Comparison of ENCODE assay signal across 19 cellular contexts in the genomic region with DNA sequence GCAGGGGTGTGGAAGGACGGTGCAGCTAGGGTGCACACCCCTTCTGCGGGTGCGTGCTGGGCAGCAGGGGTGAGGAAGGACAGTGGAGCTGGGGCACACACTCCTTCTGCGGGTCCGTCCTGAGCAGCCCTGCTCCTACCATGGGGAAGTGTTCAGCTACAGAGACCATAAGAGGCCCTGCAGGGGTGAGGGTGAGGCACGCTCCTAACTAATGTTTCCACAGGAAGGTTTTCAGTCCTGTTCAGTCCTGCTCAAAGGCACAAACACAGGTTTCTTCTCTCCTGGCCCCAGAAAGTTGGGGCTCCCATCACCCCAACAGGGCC. TPM values are rescaled to one million over a fixed set of nuclear protein-coding genes. Genes with fewer than 3 reads are reported as not detected.
DNase-seq lines count a peak whose midpoint lies in the region; FAIRE-seq and TF ChIP-seq lines count a peak whose summit lies in the region.
"Had no signal": no experiment of that assay in that cellular context is flagged by ENCODE, and none has a peak within 500 bp of the region (broad histone marks: within the 10 kb centered on the region; RNA-seq: fewer than 3 reads in every experiment).

No MANE protein-coding gene starts in this region.

- DNase-seq in SKM-1 (lab: John Stamatoyannopoulos, UW; ENCODE audit: unreplicated experiment) (peak; percentile 66), keratinocyte (ENCODE audit: low read depth, low spot score) (no peak), Calu3 (no peak), SHP77 (lab: John Stamatoyannopoulos, UW) (no peak), cortex of kidney (lab: John Stamatoyannopoulos, UW) (no peak), NCI-H446 (lab: John Stamatoyannopoulos, UW) (no peak)
- DNase-seq: activated naive CD8-positive, alpha-beta T cell treated with anti-CD3 and anti-CD28 coated beads for 36 hours; midbrain; NCI-H1048; NCI-H774; occipital lobe; stimulated activated CD4-positive, alpha-beta T cell treated with anti-CD3 and anti-CD28 coated beads, Interleukin-2, amount 100 ng/mL, for 24 hours had no signal

- H3K79me2 ChIP-seq in keratinocyte (ENCODE audit: control insufficient read depth, insufficient read depth, low read length) = peaks cover 16% of the 10 kb centered on the region
- H3K79me2 ChIP-seq: hepatocyte had no signal

- H3K9me1 ChIP-seq in keratinocyte (ENCODE audit: control insufficient read depth, extremely low read depth, insufficient read depth, low read length) = no peaks in the 10 kb centered on the region

- dilution Hi-C loops in keratinocyte (cut with MboI; ENCODE audit: extremely low pct_ligation_motif_present, low sequenced_read_pairs) = no loop called here

- no peak overlapping the region for H2AFZ ChIP-seq in keratinocyte (ENCODE audit: control insufficient read depth, low read length)
- H2AFZ ChIP-seq: hepatocyte had no signal

- H3K4me1 Mint-ChIP-seq in IgD-negative memory B cell = peaks cover 17 to 22% (median 22%) of the 10 kb centered on the region in 3 donors
- H3K4me1 Mint-ChIP-seq in Calu3 (ENCODE audit: low read depth, unreplicated experiment) = peaks cover 10% of the 10 kb centered on the region
- H3K4me1 Mint-ChIP-seq: brain had no signal

- H3K4me1 ChIP-seq in BLaER1 = peaks cover 50% of the 10 kb centered on the region
- H3K4me1 ChIP-seq in keratinocyte (ENCODE audit: control insufficient read depth, extremely low read depth, insufficient read depth, low read length) = peaks cover 31% of the 10 kb centered on the region

- H3K36me3 ChIP-seq in BLaER1 (peaks cover 70% of the 10 kb centered on the region), keratinocyte (ENCODE audit: control insufficient read depth in 2 of 2, extremely low read depth in 1 of 2, insufficient read depth in 2 of 2, low read length in 2 of 2) (peaks cover 19 to 34% of the 10 kb centered on the region in 2 experiments)

- H3K4me3 Mint-ChIP-seq in IgD-negative memory B cell (peak overlapping the region in 3 of 4 donors; percentile 45 to 91 (median 65)), Calu3 (ENCODE audit: low read depth, unreplicated experiment) (no peak overlapping the region)
- H3K4me3 Mint-ChIP-seq: activated naive CD8-positive, alpha-beta T cell treated with anti-CD3 and anti-CD28 coated beads for 36 hours; brain had no signal

- peaks cover 25% of the 10 kb centered on the region for H3K27me3 ChIP-seq in BLaER1
- no peaks in the 10 kb centered on the region for H3K27me3 ChIP-seq in keratinocyte (ENCODE audit: control insufficient read depth, extremely low read depth, insufficient read depth, low read length)

- peak overlapping the region in 2 of 3 donors; percentile 98 for H3K27ac Mint-ChIP-seq in IgD-negative memory B cell
- no peak overlapping the region for H3K27ac Mint-ChIP-seq in Calu3 (ENCODE audit: unreplicated experiment)
- H3K27ac Mint-ChIP-seq: activated naive CD8-positive, alpha-beta T cell treated with anti-CD3 and anti-CD28 coated beads for 36 hours; brain had no signal

- FAIRE-seq in keratinocyte (lab: Jason Lieb, UNC) = no peak

- peaks cover 2% of the 10 kb centered on the region for H3K27me3 Mint-ChIP-seq in IgD-negative memory B cell
- no peaks in the 10 kb centered on the region for H3K27me3 Mint-ChIP-seq in Calu3 (ENCODE audit: unreplicated experiment)
- H3K27me3 Mint-ChIP-seq: activated naive CD8-positive, alpha-beta T cell treated with anti-CD3 and anti-CD28 coated beads for 36 hours had no signal

- H3K9ac ChIP-seq in BLaER1 (no peak overlapping the region), keratinocyte (ENCODE audit: control insufficient read depth, extremely low read depth, insufficient read depth, low read length) (no peak overlapping the region)

- no peak overlapping the region for H3K4me3 ChIP-seq in BLaER1
- no peak overlapping the region for H3K4me3 ChIP-seq in keratinocyte (ENCODE audit: control insufficient read depth in 2 of 3, extremely low read depth in 1 of 3, insufficient read depth in 2 of 3, low read depth in 1 of 3, low read length in 3 of 3)
- H3K4me3 ChIP-seq: hepatocyte had no signal

- H3K9me3 ChIP-seq in BLaER1 (no peaks in the 10 kb centered on the region), keratinocyte (ENCODE audit: control insufficient read depth, low read depth, low read length) (no peaks in the 10 kb centered on the region)

- peaks cover 75% of the 10 kb centered on the region for H4K20me1 ChIP-seq in BLaER1
- H4K20me1 ChIP-seq in keratinocyte (ENCODE audit: control insufficient read depth, extremely low read depth, insufficient read depth, low read length) = no peaks in the 10 kb centered on the region

- H3K27ac ChIP-seq in BLaER1 (no peak overlapping the region), keratinocyte (ENCODE audit: control insufficient read depth, insufficient read depth, low read length) (peak overlapping the region; percentile 82)

- no TSS peak for BruUV-seq in Calu3 (replicated peaks; lab: Mats Ljungman, UMichigan)

- CTCF ChIA-PET in Calu3 (lab: Charles Lee) = no interaction called here

- H3K4me2 ChIP-seq in BLaER1 (0 out of 2 replicates have a peak overlapping the region, but pooled peaks have one; percentile 96), keratinocyte (ENCODE audit: control insufficient read depth, extremely low read depth, insufficient read depth, low read depth, low read length) (no peak overlapping the region)
- H3K4me2 ChIP-seq: hepatocyte had no signal

- intact Hi-C loops in Calu3 (cut with micrococcal nuclease; ENCODE audit: unreplicated experiment) = no loop called here

- H3K36me3 Mint-ChIP-seq in IgD-negative memory B cell (no peaks in the 10 kb centered on the region), Calu3 (ENCODE audit: insufficient read depth, unreplicated experiment) (peaks cover 33% of the 10 kb centered on the region)

- no peaks in the 10 kb centered on the region for H3K9me3 Mint-ChIP-seq in IgD-negative memory B cell
- H3K9me3 Mint-ChIP-seq in Calu3 (ENCODE audit: low read depth, unreplicated experiment) = no peaks in the 10 kb centered on the region
- H3K9me3 Mint-ChIP-seq: activated naive CD8-positive, alpha-beta T cell treated with anti-CD3 and anti-CD28 coated beads for 36 hours; brain had no signal

- TF ChIP-seq CTCF in keratinocyte (optimal IDR thresholded peaks at IDR 0.05 in 1 of 3, IDR thresholded peaks at IDR 0.05 in 1 of 3, conservative IDR thresholded peaks at IDR 0.05 in 1 of 3; ENCODE audit: extremely low read depth in 1 of 3, insufficient read depth in 2 of 3, low read length in 3 of 3) = no peak
- TF ChIP-seq CTCF in Calu3 (IDR thresholded peaks at IDR 0.05; ENCODE audit: unreplicated experiment) = no peak

RNA-seq across cellular contexts. Expression of a gene that starts 3.3 kb away (rescaled TPM):
- polyA plus RNA-seq in IgD-negative memory B cell (70.9 TPM), keratinocyte (24.9 to 55.4 TPM (median 42.0 TPM) in 3 replicates)
- polyA plus RNA-seq in keratinocyte (2011; ENCODE audit: low read depth) = 7.8 TPM
- polyA plus RNA-seq in keratinocyte (2011; cell fraction: cytosol; rRNA removed) = 11.9 and 24.8 TPM in 2 replicates
- 109 and 146 TPM in 2 replicates for polyA plus RNA-seq in keratinocyte (2011; cell fraction: nucleus; rRNA removed)
- 16.9 and 79.9 TPM in 2 replicates for polyA plus RNA-seq in keratinocyte (2012; ENCODE audit: low replicate concordance)
- polyA minus RNA-seq in keratinocyte = 29.4 to 137 TPM (median 55.5 TPM) in 3 replicates
- polyA minus RNA-seq in keratinocyte (2011; cell fraction: cytosol; rRNA and poly(A)+ RNA removed) = 57.0 TPM
- 109 and 137 TPM in 2 replicates for polyA minus RNA-seq in keratinocyte (2011; cell fraction: nucleus; rRNA and poly(A)+ RNA removed)
- 40.4 and 54.4 TPM in 2 replicates for total RNA-seq in Calu3 (2022)

RNA-seq across cellular contexts. Expression of a gene that starts 28.8 kb away (rescaled TPM):
- polyA plus RNA-seq in IgD-negative memory B cell (32.1 TPM), keratinocyte (38.0 to 55.8 TPM (median 48.2 TPM) in 3 replicates)
- polyA plus RNA-seq in keratinocyte (2011; ENCODE audit: low read depth) = 18.0 TPM
- polyA plus RNA-seq in keratinocyte (2011; cell fraction: cytosol; rRNA removed) = 40.3 and 41.4 TPM in 2 replicates
- 58.3 and 61.5 TPM in 2 replicates for polyA plus RNA-seq in keratinocyte (2011; cell fraction: nucleus; rRNA removed)
- polyA plus RNA-seq in keratinocyte (2012; ENCODE audit: low replicate concordance) = 33.3 and 56.3 TPM in 2 replicates
- 55.2 to 61.1 TPM (median 59.1 TPM) in 3 replicates for polyA minus RNA-seq in keratinocyte
- 64.1 TPM for polyA minus RNA-seq in keratinocyte (2011; cell fraction: cytosol; rRNA and poly(A)+ RNA removed)
- polyA minus RNA-seq in keratinocyte (2011; cell fraction: nucleus; rRNA and poly(A)+ RNA removed) = 35.8 and 45.1 TPM in 2 replicates
- total RNA-seq in Calu3 (2022) = 41.0 and 47.2 TPM in 2 replicates

RNA-seq across cellular contexts. Expression of a gene that starts 28.8 kb away (rescaled TPM):
- polyA plus RNA-seq in IgD-negative memory B cell = 107 TPM
- polyA plus RNA-seq in keratinocyte = 15.3 to 22.0 TPM (median 20.2 TPM) in 3 replicates
- polyA plus RNA-seq in keratinocyte (2011; ENCODE audit: low read depth) = 13.8 TPM
- 11.8 and 12.5 TPM in 2 replicates for polyA plus RNA-seq in keratinocyte (2011; cell fraction: cytosol; rRNA removed)
- 7.4 and 8.4 TPM in 2 replicates for polyA plus RNA-seq in keratinocyte (2011; cell fraction: nucleus; rRNA removed)
- polyA plus RNA-seq in keratinocyte (2012; ENCODE audit: low replicate concordance) = 8.7 and 29.5 TPM in 2 replicates
- 11.4 to 25.4 TPM (median 11.7 TPM) in 3 replicates for polyA minus RNA-seq in keratinocyte
- polyA minus RNA-seq in keratinocyte (2011; cell fraction: cytosol; rRNA and poly(A)+ RNA removed) = 15.0 TPM
- 2.8 and 3.7 TPM in 2 replicates for polyA minus RNA-seq in keratinocyte (2011; cell fraction: nucleus; rRNA and poly(A)+ RNA removed)
- total RNA-seq in Calu3 (2022) = 21.2 and 24.0 TPM in 2 replicates

RNA-seq across cellular contexts. Expression of a gene that starts 42.3 kb away (rescaled TPM):
- polyA plus RNA-seq in IgD-negative memory B cell (not detected), keratinocyte (not detected in 3 replicates)
- polyA plus RNA-seq in keratinocyte (2011; ENCODE audit: low read depth) = not detected
- polyA plus RNA-seq in keratinocyte (2011; cell fraction: cytosol; rRNA removed) = not detected in 2 replicates
- polyA plus RNA-seq in keratinocyte (2011; cell fraction: nucleus; rRNA removed) = not detected in 2 replicates
- not detected in 2 replicates for polyA plus RNA-seq in keratinocyte (2012; ENCODE audit: low replicate concordance)
- not detected in 3 replicates for polyA minus RNA-seq in keratinocyte
- not detected for polyA minus RNA-seq in keratinocyte (2011; cell fraction: cytosol; rRNA and poly(A)+ RNA removed)
- not detected in 2 replicates for polyA minus RNA-seq in keratinocyte (2011; cell fraction: nucleus; rRNA and poly(A)+ RNA removed)
- total RNA-seq in Calu3 (2022) = not detected in 2 replicates
- total RNA-seq: activated naive CD8-positive, alpha-beta T cell treated with anti-CD3 and anti-CD28 coated beads for 36 hours; hepatocyte; kidney epithelial cell; occipital lobe; T-helper 2 cell treated with Interferon-gamma antibody and Interleukin-4, amounts not matched to agents 100 ng/mL and 5 ng/mL, for 36 hours had no signal
- polyA plus RNA-seq: hepatocyte had no signal

RNA-seq across cellular contexts. Expression of a gene that starts 49.9 kb away (rescaled TPM):
- polyA plus RNA-seq in IgD-negative memory B cell = not detected
- polyA plus RNA-seq in keratinocyte = not detected in 3 replicates
- not detected for polyA plus RNA-seq in keratinocyte (2011; ENCODE audit: low read depth)
- not detected in 2 replicates for polyA plus RNA-seq in keratinocyte (2011; cell fraction: cytosol; rRNA removed)
- not detected in 2 replicates for polyA plus RNA-seq in keratinocyte (2011; cell fraction: nucleus; rRNA removed)
- not detected in 2 replicates for polyA plus RNA-seq in keratinocyte (2012; ENCODE audit: low replicate concordance)
- not detected in 3 replicates for polyA minus RNA-seq in keratinocyte
- polyA minus RNA-seq in keratinocyte (2011; cell fraction: cytosol; rRNA and poly(A)+ RNA removed) = not detected
- polyA minus RNA-seq in keratinocyte (2011; cell fraction: nucleus; rRNA and poly(A)+ RNA removed) = not detected in 2 replicates
- total RNA-seq in Calu3 (2022) = not detected in 2 replicates
- total RNA-seq: activated naive CD8-positive, alpha-beta T cell treated with anti-CD3 and anti-CD28 coated beads for 36 hours; hepatocyte; kidney epithelial cell; occipital lobe; right cardiac atrium; T-helper 2 cell treated with Interferon-gamma antibody and Interleukin-4, amounts not matched to agents 100 ng/mL and 5 ng/mL, for 36 hours had no signal
- polyA plus RNA-seq: hepatocyte, right cardiac atrium had no signal
